19 cellular contexts compared by ENCODE assay signal in genomic region chrX:41142130-41142529, GRCh38.
"Had no signal": no experiment of that assay in that cellular context is flagged by ENCODE, and none has a peak within 500 bp of the region (broad histone marks: within the 10 kb centered on the region; RNA-seq: fewer than 3 reads in every experiment).

No MANE protein-coding gene starts in this region.

- H3K27me3 Mint-ChIP-seq: activated naive CD8-positive, alpha-beta T cell; effector memory CD8-positive, alpha-beta T cell; stimulated activated naive CD8-positive, alpha-beta T cell treated with anti-CD3 and anti-CD28 coated beads, Interleukin-15, Interleukin-2, amounts not matched to agents 100 ng/mL and 50 ng/mL, for 24 hours had no signal

- H3K4me1 Mint-ChIP-seq: neural crest cell had no signal

- H3K4me3 ChIP-seq: body of pancreas, esophagus squamous epithelium, left ventricle myocardium inferior, ovary, psoas muscle, skin epidermis, tibial nerve had no signal

- H3K27ac Mint-ChIP-seq: T-helper 1 cell treated with Interleukin-12 subunit alpha and Interleukin-12 subunit beta and Interleukin-4 antibody, amounts not matched to agents 30 μg/mL and 1 μg/mL, for 36 hours had no signal

- DNase-seq: activated CD4-positive, alpha-beta T cell treated with anti-CD3 and anti-CD28 coated beads, Interleukin-2, amount 50 U/mL, for 4 hours; activated gamma-delta T cell; amygdala; body of pancreas; dermis blood vessel endothelial cell; effector memory CD8-positive, alpha-beta T cell; esophagus squamous epithelium; hypothalamus; left ventricle myocardium inferior; ovary; psoas muscle; right cardiac atrium; WERI-Rb-1 had no signal

- H3K4me1 ChIP-seq: body of pancreas, psoas muscle, tibial nerve had no signal

- H3K36me3 Mint-ChIP-seq: activated naive CD8-positive, alpha-beta T cell had no signal

- H3K9me3 ChIP-seq: body of pancreas, esophagus squamous epithelium, left ventricle myocardium inferior, ovary, psoas muscle, tibial nerve had no signal

- H3K9me3 Mint-ChIP-seq: effector memory CD8-positive, alpha-beta T cell; neural crest cell; stimulated activated naive CD8-positive, alpha-beta T cell treated with anti-CD3 and anti-CD28 coated beads, Interleukin-15, Interleukin-2, amounts not matched to agents 100 ng/mL and 50 ng/mL, for 24 hours; T-helper 1 cell treated with Interleukin-12 subunit alpha and Interleukin-12 subunit beta and Interleukin-4 antibody, amounts not matched to agents 30 μg/mL and 1 μg/mL, for 36 hours had no signal

- H3K4me3 Mint-ChIP-seq: activated naive CD8-positive, alpha-beta T cell; effector memory CD8-positive, alpha-beta T cell; neural crest cell; stimulated activated naive CD8-positive, alpha-beta T cell treated with anti-CD3 and anti-CD28 coated beads, Interleukin-15, Interleukin-2, amounts not matched to agents 100 ng/mL and 50 ng/mL, for 24 hours; T-helper 1 cell treated with Interleukin-12 subunit alpha and Interleukin-12 subunit beta and Interleukin-4 antibody, amounts not matched to agents 30 μg/mL and 1 μg/mL, for 36 hours had no signal

- H3K36me3 ChIP-seq: ovary had no signal

- H3K27me3 ChIP-seq: body of pancreas, esophagus squamous epithelium, ovary, tibial nerve had no signal

- ATAC-seq: body of pancreas; effector memory CD8-positive, alpha-beta T cell; right cardiac atrium had no signal

- H3K27ac ChIP-seq: body of pancreas, esophagus squamous epithelium, left ventricle myocardium inferior, ovary, psoas muscle, skin epidermis, tibial nerve, WERI-Rb-1 had no signal
